ENCODE assay signal across 1 cellular context in genomic region chr12:81147286-81147919, GRCh38.
TF ChIP-seq lines count a peak whose summit lies in the region.

No MANE protein-coding gene starts in this region.

TF ChIP-seq in GM23338, 12 proteins besides CTCF, POLR2A, EP300 and RAD21 (continued from another document):
- TF ChIP-seq REST (IDR thresholded peaks at IDR 0.05; ENCODE audit: unreplicated experiment) = no peak
- no peak for TF ChIP-seq ZNF331 (CRISPR knock-in tag; IDR thresholded peaks at IDR 0.05; ENCODE audit: low read depth)
- TF ChIP-seq ZNF114 (CRISPR knock-in tag; IDR thresholded peaks at IDR 0.05) = no peak
- no peak for TF ChIP-seq EZH2 (IDR thresholded peaks at IDR 0.05; ENCODE audit: low read depth, unreplicated experiment)
- TF ChIP-seq ETS1 (IDR thresholded peaks at IDR 0.05) = no peak
- no peak for TF ChIP-seq ZNF462 (CRISPR knock-in tag; IDR thresholded peaks at IDR 0.05)
TF ChIP-seq in GM23338: peak in this region for 0.
